ENCODE assay signal across 19 cellular contexts in genomic region chr17:81152288-81152848, GRCh38. TPM values are rescaled to one million over a fixed set of nuclear protein-coding genes. Genes with fewer than 3 reads are reported as not detected.
A peak's percentile ranks its signal among the peaks of the same experiment; 100 is the strongest.
DNase-seq lines count a peak whose midpoint lies in the region; ATAC-seq and TF ChIP-seq lines count a peak whose summit lies in the region.
"Had no signal": no experiment of that assay in that cellular context is flagged by ENCODE, and none has a peak within 500 bp of the region (broad histone marks: within the 10 kb centered on the region; RNA-seq: fewer than 3 reads in every experiment).

No MANE protein-coding gene starts in this region.

- intact Hi-C loops in CD14-positive monocyte (cut with micrococcal nuclease) = no loop called here

- no peak overlapping the region for H2AFZ ChIP-seq in SK-N-SH (ENCODE audit: low read depth)
- H2AFZ ChIP-seq: PC-9 had no signal

- H3K4me1 Mint-ChIP-seq in CD14-positive monocyte = peaks cover 59% of the 10 kb centered on the region
- H3K4me1 Mint-ChIP-seq in activated CD4-positive, alpha-beta memory T cell treated with anti-CD3 and anti-CD28 coated beads, Interleukin-2, amount 10 ng/mL, durations not matched to agents 7 days and 5 days = peaks cover 5% of the 10 kb centered on the region

- H3K27me3 ChIP-seq in layer of hippocampus (ENCODE audit: control insufficient read depth, insufficient read depth, low read length) (no peaks in the 10 kb centered on the region), SK-N-SH (ENCODE audit: insufficient read depth) (no peaks in the 10 kb centered on the region; the same call in 1 of the 2 replicates)

- no peaks in the 10 kb centered on the region for H3K4me1 ChIP-seq in SK-N-SH (ENCODE audit: control insufficient read depth in 1 of 2, insufficient read depth in 2 of 2, low read depth in 1 of 2, low read length in 1 of 2)

- peaks cover 0 to 1% (median 0%) of the 10 kb centered on the region in 3 donors for H3K27me3 Mint-ChIP-seq in CD14-positive monocyte (ENCODE audit: low read depth in 3 of 3)
- peaks cover 2% of the 10 kb centered on the region for H3K27me3 Mint-ChIP-seq in activated CD4-positive, alpha-beta memory T cell treated with anti-CD3 and anti-CD28 coated beads, Interleukin-2, amount 10 ng/mL, durations not matched to agents 7 days and 5 days

- POLR2A ChIA-PET in activated CD4-positive, alpha-beta memory T cell treated with anti-CD3 and anti-CD28 coated beads, Interleukin-2, amount 10 ng/mL, durations not matched to agents 7 days and 5 days (lab: Charles Lee) = no interaction called here
- POLR2A ChIA-PET in SK-N-SH (lab: Yijun Ruan, JAX) = interaction anchor here (0.7 kb wide), 1 partner anchor 78 kb away, joined by 3 read pairs; no protein-coding TSS in a partner anchor

- no peaks in the 10 kb centered on the region for H3K9me3 ChIP-seq in SK-N-SH

- peaks cover 3 to 13% (median 10%) of the 10 kb centered on the region in 7 donors for H3K9me3 Mint-ChIP-seq in CD14-positive monocyte
- no peaks in the 10 kb centered on the region for H3K9me3 Mint-ChIP-seq in activated CD4-positive, alpha-beta memory T cell treated with anti-CD3 and anti-CD28 coated beads, Interleukin-2, amount 10 ng/mL, durations not matched to agents 7 days and 5 days
- H3K9me3 Mint-ChIP-seq: CD4-positive, alpha-beta T cell had no signal

- H3K9me2 ChIP-seq in SK-N-SH = no peaks in the 10 kb centered on the region

- H3K36me3 ChIP-seq in SK-N-SH (replicated peaks in 1 of 2; ENCODE audit: control insufficient read depth in 1 of 2, insufficient read depth in 2 of 2, low read length in 1 of 2) = no peaks in the 10 kb centered on the region

- H3K4me3 Mint-ChIP-seq in CD14-positive monocyte = no peak overlapping the region
- H3K4me3 Mint-ChIP-seq in activated CD4-positive, alpha-beta memory T cell treated with anti-CD3 and anti-CD28 coated beads, Interleukin-2, amount 10 ng/mL, durations not matched to agents 7 days and 5 days = no peak overlapping the region
- H3K4me3 Mint-ChIP-seq: CD4-positive, alpha-beta T cell had no signal

- peaks cover 15 to 28% of the 10 kb centered on the region in 2 donors for H3K36me3 Mint-ChIP-seq in CD14-positive monocyte
- H3K36me3 Mint-ChIP-seq in activated CD4-positive, alpha-beta memory T cell treated with anti-CD3 and anti-CD28 coated beads, Interleukin-2, amount 10 ng/mL, durations not matched to agents 7 days and 5 days (ENCODE audit: low read depth) = no peaks in the 10 kb centered on the region

- 78% methylated on average over 8 of the region's 8 CpGs for WGBS in SK-N-SH (ENCODE audit: low lambda C conversion rate)

- TF ChIP-seq CTCF in CD14-positive monocyte (IDR thresholded peaks at IDR 0.05) = no peak
- TF ChIP-seq CTCF in SK-N-SH (IDR thresholded peaks at IDR 0.05) = no peak

- no peak overlapping the region for H3K4me2 ChIP-seq in SK-N-SH
- H3K4me2 ChIP-seq: PC-9 had no signal

- H3K27ac Mint-ChIP-seq in CD14-positive monocyte = peak overlapping the region; percentile 93 to 100 (median 98)
- peak overlapping the region; percentile 40 for H3K27ac Mint-ChIP-seq in activated CD4-positive, alpha-beta memory T cell treated with anti-CD3 and anti-CD28 coated beads, Interleukin-2, amount 10 ng/mL, durations not matched to agents 7 days and 5 days

- peak overlapping the region; percentile 82 for H3K27ac ChIP-seq in layer of hippocampus (ENCODE audit: low read depth, low read length)
- no peak overlapping the region for H3K27ac ChIP-seq in SK-N-SH (ENCODE audit: low read depth in 2 of 2, low read length in 1 of 2)
- H3K27ac ChIP-seq: PC-9, SK-N-MC had no signal

- no peak overlapping the region for H3K4me3 ChIP-seq in SK-N-SH (ENCODE audit: low read depth in 2 of 2, low read length in 1 of 2)
- H3K4me3 ChIP-seq: PC-9, SK-N-MC had no signal

- TF ChIP-seq EP300 in SK-N-SH (IDR thresholded peaks at IDR 0.05; ENCODE audit: borderline replicate concordance in 1 of 2, low read depth in 1 of 2, low read length in 1 of 2) = no peak

- H3K79me2 ChIP-seq in SK-N-SH (ENCODE audit: insufficient read depth) = no peaks in the 10 kb centered on the region

- no peak overlapping the region for H3K9ac ChIP-seq in SK-N-SH

- CTCF ChIA-PET in activated CD4-positive, alpha-beta memory T cell treated with anti-CD3 and anti-CD28 coated beads, Interleukin-2, amount 10 ng/mL, durations not matched to agents 7 days and 5 days (lab: Charles Lee) = interaction anchor here (0.7 kb wide), 2 partner anchors 9 to 166 kb away, joined by 3 read pairs; no protein-coding TSS in a partner anchor
- CTCF ChIA-PET in SK-N-SH (lab: Yijun Ruan, JAX) = interaction anchor here (0.8 to 6.8 kb wide), 4 partner anchors 9 to 102 kb away, joined by 4 to 61 read pairs (median 6); partner anchors contain the start of genes AATK and PVALEF

- no peak for DNase-seq in CD14-positive monocyte (ENCODE audit: low spot score)
- DNase-seq in HT1080 (ENCODE audit: low read depth) = peak; percentile 28
- DNase-seq in activated CD4-positive, alpha-beta memory T cell treated with anti-CD3 and anti-CD28 coated beads, Interleukin-2, amount 10 ng/mL, durations not matched to agents 7 days and 5 days = no peak
- DNase-seq in SK-N-SH = no peak
- DNase-seq in COR-L47 (lab: John Stamatoyannopoulos, UW) = no peak
- DNase-seq: CD4-positive, alpha-beta T cell; DMS79; HCEC 1CT; NCI-H1048; NCI-H1436 treated with DMSO at 0.1 percent for 48 hours; NCI-H2029 treated with DMSO at 0.1 percent for 48 hours; NCI-H510A; NCI-H82; PC-9 had no signal

- H3F3A ChIP-seq in SK-N-SH (replicated peaks; ENCODE audit: insufficient read depth) = no peaks in the 10 kb centered on the region

- H4K20me1 ChIP-seq in SK-N-SH (ENCODE audit: insufficient read depth) = no peaks in the 10 kb centered on the region

- ATAC-seq in GM18907 (IDR thresholded peaks at IDR 0.05; ENCODE audit: unreplicated experiment) (no peak), HG02623 (IDR thresholded peaks at IDR 0.05; ENCODE audit: unreplicated experiment) (no peak)

- no peak for TF ChIP-seq RAD21 in SK-N-SH (IDR thresholded peaks at IDR 0.05; ENCODE audit: low read length)

TF ChIP-seq in SK-N-SH, 30 proteins besides CTCF, POLR2A, EP300 and RAD21 (continues in another document):
- no peak for TF ChIP-seq FOSL2 (IDR thresholded peaks at IDR 0.05; ENCODE audit: borderline replicate concordance, low read depth)
- no peak for TF ChIP-seq REST (IDR thresholded peaks at IDR 0.05; ENCODE audit: low read depth, low read length)
- no peak for TF ChIP-seq PBX3 (IDR thresholded peaks at IDR 0.05)
- TF ChIP-seq POLR2AphosphoS5 (IDR thresholded peaks at IDR 0.05; ENCODE audit: low read depth, low read length) = no peak
- no peak for TF ChIP-seq TCF12 (IDR thresholded peaks at IDR 0.05)
- no peak for TF ChIP-seq RXRA (IDR thresholded peaks at IDR 0.05; ENCODE audit: borderline replicate concordance, low read depth)
- TF ChIP-seq FOXJ3 (CRISPR knock-in tag; IDR thresholded peaks at IDR 0.05) = no peak

RNA-seq across cellular contexts. Expression of gene PVALEF, which starts 12.9 kb away (rescaled TPM):
- polyA plus RNA-seq in CD14-positive monocyte (not detected), SK-N-SH (2012; rRNA removed) (not detected in 2 replicates)
- total RNA-seq in HT1080 (2014; rRNA removed; shearing (Covaris generic)) = not detected in 2 replicates
- polyA plus RNA-seq in HT1080 (2015; cell fraction: cytosol; rRNA removed) = not detected in 2 replicates
- polyA plus RNA-seq in HT1080 (2015; cell fraction: nucleus; rRNA removed) = not detected in 2 replicates
- total RNA-seq in activated CD4-positive, alpha-beta memory T cell treated with anti-CD3 and anti-CD28 coated beads, Interleukin-2, amount 10 ng/mL, durations not matched to agents 7 days and 5 days = not detected
- not detected in 2 replicates for polyA plus RNA-seq in SK-N-SH (2012; cell fraction: cytosol; rRNA removed)
- not detected in 2 replicates for polyA plus RNA-seq in SK-N-SH (2012; cell fraction: nucleus; rRNA removed)
- total RNA-seq: A673; CD4-positive, alpha-beta T cell; PC-9 had no signal

RNA-seq across cellular contexts. Expression of gene AATK, which starts 13.7 kb away (rescaled TPM):
- 1 to 10 TPM in 1 of 2 donors, under 1 TPM in 1; 0.93 to 2.0 TPM for polyA plus RNA-seq in CD14-positive monocyte
- total RNA-seq in HT1080 (2014; rRNA removed; shearing (Covaris generic)) = 0.02 and 0.03 TPM in 2 replicates
- polyA plus RNA-seq in HT1080 (2015; cell fraction: cytosol; rRNA removed) = 0.05 and 0.10 TPM in 2 replicates
- polyA plus RNA-seq in HT1080 (2015; cell fraction: nucleus; rRNA removed) = 0.17 and 0.33 TPM in 2 replicates
- total RNA-seq in activated CD4-positive, alpha-beta memory T cell treated with anti-CD3 and anti-CD28 coated beads, Interleukin-2, amount 10 ng/mL, durations not matched to agents 7 days and 5 days = 1 to 10 TPM; 1.1 to 1.8 TPM
- polyA plus RNA-seq in SK-N-SH (2012; rRNA removed) = 0.19 and 0.51 TPM in 2 replicates
- polyA plus RNA-seq in SK-N-SH (2012; cell fraction: cytosol; rRNA removed) = 0.28 and 0.43 TPM in 2 replicates
- polyA plus RNA-seq in SK-N-SH (2012; cell fraction: nucleus; rRNA removed) = 1.0 and 1.5 TPM in 2 replicates
